Comparison of ENCODE assay signal across 1 cellular context in the genomic region with DNA sequence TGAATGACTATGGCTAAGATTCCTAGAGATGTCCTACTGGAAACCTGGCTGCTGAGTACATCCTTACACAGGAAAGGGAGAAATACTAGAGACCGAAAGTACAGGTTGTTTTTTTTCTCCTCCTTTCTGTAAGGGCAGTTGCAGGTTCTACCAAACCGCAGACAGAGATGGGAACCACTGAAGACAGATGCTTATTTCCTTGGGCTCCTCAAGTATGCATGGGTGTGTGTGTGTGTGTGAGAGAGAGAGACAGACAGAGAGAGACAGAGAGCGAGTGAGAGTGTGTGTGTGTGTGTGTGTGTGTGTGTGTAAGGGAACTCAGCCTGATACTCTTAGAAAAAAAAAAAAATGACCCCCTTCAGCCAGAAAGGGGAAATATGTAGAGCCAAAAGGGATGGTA.
TF ChIP-seq lines count a peak whose summit lies in the region.

No MANE protein-coding gene starts in this region.

TF ChIP-seq in GM23338, 12 proteins besides CTCF, POLR2A, EP300 and RAD21 (continued from another document):
- no peak for TF ChIP-seq ZNF462 (CRISPR knock-in tag; IDR thresholded peaks at IDR 0.05)
- TF ChIP-seq NANOG (IDR thresholded peaks at IDR 0.05; ENCODE audit: borderline replicate concordance): no peak
- TF ChIP-seq EZH2 (IDR thresholded peaks at IDR 0.05; ENCODE audit: low read depth, unreplicated experiment): no peak
- TF ChIP-seq EZH2phosphoT487 (IDR thresholded peaks at IDR 0.05; ENCODE audit: unreplicated experiment): no peak
